Comparison of ENCODE assay signal across 2 cellular contexts in the genomic region with DNA sequence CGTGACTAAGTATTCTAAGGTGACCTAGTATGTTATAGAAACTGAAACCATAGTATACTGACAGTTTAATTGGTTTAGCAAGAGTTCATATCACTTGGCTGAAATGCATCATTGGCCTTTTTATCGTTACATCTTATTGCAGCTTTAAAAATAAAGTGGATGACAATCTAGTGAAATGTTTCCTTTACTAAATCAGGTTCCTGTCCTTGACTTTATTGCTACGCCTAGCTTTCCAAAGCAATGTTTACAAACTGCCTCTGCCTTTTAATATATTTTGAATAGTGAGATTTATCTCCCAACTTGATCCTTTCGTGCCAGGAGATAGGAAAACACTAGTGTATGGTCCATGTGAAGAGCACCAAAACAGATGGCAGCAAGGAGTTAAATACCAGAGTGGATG.
TF ChIP-seq lines count a peak whose summit lies in the region.

No MANE protein-coding gene starts in this region.

TF ChIP-seq in HEK293T, 16 proteins besides CTCF, POLR2A, EP300 and RAD21 (continued from another document):
- peak; percentile 80 for TF ChIP-seq ARNT (IDR thresholded peaks at IDR 0.05)
- TF ChIP-seq ELF4 (IDR thresholded peaks at IDR 0.05), result no peak
- TF ChIP-seq CTBP1 (IDR thresholded peaks at IDR 0.05; ENCODE audit: borderline replicate concordance), result peak; percentile 57; the same call in 1 of the 2 replicates

TF ChIP-seq in neural cell, 6 proteins besides CTCF, POLR2A, EP300 and RAD21 (continued from another document):
- TF ChIP-seq, protein P1, sequence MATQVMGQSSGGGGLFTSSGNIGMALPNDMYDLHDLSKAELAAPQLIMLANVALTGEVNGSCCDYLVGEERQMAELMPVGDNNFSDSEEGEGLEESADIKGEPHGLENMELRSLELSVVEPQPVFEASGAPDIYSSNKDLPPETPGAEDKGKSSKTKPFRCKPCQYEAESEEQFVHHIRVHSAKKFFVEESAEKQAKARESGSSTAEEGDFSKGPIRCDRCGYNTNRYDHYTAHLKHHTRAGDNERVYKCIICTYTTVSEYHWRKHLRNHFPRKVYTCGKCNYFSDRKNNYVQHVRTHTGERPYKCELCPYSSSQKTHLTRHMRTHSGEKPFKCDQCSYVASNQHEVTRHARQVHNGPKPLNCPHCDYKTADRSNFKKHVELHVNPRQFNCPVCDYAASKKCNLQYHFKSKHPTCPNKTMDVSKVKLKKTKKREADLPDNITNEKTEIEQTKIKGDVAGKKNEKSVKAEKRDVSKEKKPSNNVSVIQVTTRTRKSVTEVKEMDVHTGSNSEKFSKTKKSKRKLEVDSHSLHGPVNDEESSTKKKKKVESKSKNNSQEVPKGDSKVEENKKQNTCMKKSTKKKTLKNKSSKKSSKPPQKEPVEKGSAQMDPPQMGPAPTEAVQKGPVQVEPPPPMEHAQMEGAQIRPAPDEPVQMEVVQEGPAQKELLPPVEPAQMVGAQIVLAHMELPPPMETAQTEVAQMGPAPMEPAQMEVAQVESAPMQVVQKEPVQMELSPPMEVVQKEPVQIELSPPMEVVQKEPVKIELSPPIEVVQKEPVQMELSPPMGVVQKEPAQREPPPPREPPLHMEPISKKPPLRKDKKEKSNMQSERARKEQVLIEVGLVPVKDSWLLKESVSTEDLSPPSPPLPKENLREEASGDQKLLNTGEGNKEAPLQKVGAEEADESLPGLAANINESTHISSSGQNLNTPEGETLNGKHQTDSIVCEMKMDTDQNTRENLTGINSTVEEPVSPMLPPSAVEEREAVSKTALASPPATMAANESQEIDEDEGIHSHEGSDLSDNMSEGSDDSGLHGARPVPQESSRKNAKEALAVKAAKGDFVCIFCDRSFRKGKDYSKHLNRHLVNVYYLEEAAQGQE (IDR thresholded peaks at IDR 0.05; ENCODE audit: borderline replicate concordance), result no peak
- TF ChIP-seq MXI1 (conservative IDR thresholded peaks at IDR 0.05; ENCODE audit: poor library complexity, severe bottlenecking) (no peak), EZH2 (IDR thresholded peaks at IDR 0.05; ENCODE audit: borderline replicate concordance, insufficient read depth, low read length, poor library complexity, severe bottlenecking) (no peak), SMC3 (conservative IDR thresholded peaks at IDR 0.05; ENCODE audit: poor library complexity) (no peak)
